In the genomic region with DNA sequence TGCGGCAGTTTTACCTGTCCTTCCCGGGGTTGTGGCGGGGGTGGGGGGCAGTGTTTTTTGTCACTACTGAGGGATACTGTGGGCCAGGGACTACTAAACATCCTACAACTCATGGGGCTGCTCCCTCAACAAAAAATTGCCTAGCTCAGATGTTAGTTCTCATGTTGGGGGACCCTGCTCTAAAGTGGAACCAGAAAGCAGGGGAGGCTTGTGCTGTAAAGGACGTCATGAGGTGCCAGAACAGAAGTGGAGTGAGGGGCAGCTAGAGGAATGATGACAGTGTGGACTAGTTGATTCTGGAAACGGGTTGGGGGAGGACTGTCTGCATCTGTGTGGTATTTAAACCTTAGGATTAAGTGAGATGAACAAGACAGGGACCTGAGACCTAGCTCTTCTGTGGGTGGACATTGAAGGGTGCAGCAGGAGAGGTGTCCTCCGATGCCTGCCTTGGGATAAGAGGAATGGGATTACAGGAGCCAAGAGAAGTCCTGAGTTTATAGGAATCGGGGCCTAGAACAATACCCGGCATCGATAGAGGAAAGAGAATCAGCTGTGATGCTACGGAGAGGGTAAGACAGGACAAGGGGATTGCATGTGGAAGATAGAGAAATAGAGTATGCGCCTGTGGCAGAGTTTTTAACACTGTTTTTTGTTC, we compare ENCODE assay signal across 11 cellular contexts. TPM values are rescaled to one million over a fixed set of nuclear protein-coding genes. Genes with fewer than 3 reads are reported as not detected.
DNase-seq lines count a peak whose midpoint lies in the region; ATAC-seq and TF ChIP-seq lines count a peak whose summit lies in the region.
"Had no signal": no experiment of that assay in that cellular context is flagged by ENCODE, and none has a peak within 500 bp of the region (broad histone marks: within the 10 kb centered on the region; RNA-seq: fewer than 3 reads in every experiment).

No MANE protein-coding gene starts in this region.

- POLR2A ChIA-PET in T-cell (lab: Charles Lee), result no interaction called here

- no peaks in the 10 kb centered on the region for H3K9me3 Mint-ChIP-seq in stimulated activated naive CD8-positive, alpha-beta T cell treated with anti-CD3 and anti-CD28 coated beads, Interleukin-15, Interleukin-2, amounts not matched to agents 100 ng/mL and 50 ng/mL, for 24 hours
- no peaks in the 10 kb centered on the region for H3K9me3 Mint-ChIP-seq in T-cell

- intact Hi-C loops in cardiac septum (cut with DNase I), result no loop called here

- no peaks in the 10 kb centered on the region for H3K27me3 Mint-ChIP-seq in stimulated activated naive CD8-positive, alpha-beta T cell treated with anti-CD3 and anti-CD28 coated beads, Interleukin-15, Interleukin-2, amounts not matched to agents 100 ng/mL and 50 ng/mL, for 24 hours
- H3K27me3 Mint-ChIP-seq in T-cell, result no peaks in the 10 kb centered on the region

- H3K27ac Mint-ChIP-seq in stimulated activated naive CD8-positive, alpha-beta T cell treated with anti-CD3 and anti-CD28 coated beads, Interleukin-15, Interleukin-2, amounts not matched to agents 100 ng/mL and 50 ng/mL, for 24 hours, result peak overlapping the region; percentile 98
- H3K27ac Mint-ChIP-seq in T-cell, result peak overlapping the region; percentile 96 to 97

- TF ChIP-seq CTCF in fibroblast of the aortic adventitia (IDR thresholded peaks at IDR 0.05; ENCODE audit: insufficient read depth, low read length), result no peak

- peak overlapping the region; percentile 94 for H3K4me3 ChIP-seq in fibroblast of the aortic adventitia (ENCODE audit: low read depth, low read length)

- H3K36me3 Mint-ChIP-seq in stimulated activated naive CD8-positive, alpha-beta T cell treated with anti-CD3 and anti-CD28 coated beads, Interleukin-15, Interleukin-2, amounts not matched to agents 100 ng/mL and 50 ng/mL, for 24 hours (ENCODE audit: low read depth), result peaks cover 75% of the 10 kb centered on the region
- peaks cover 49% of the 10 kb centered on the region for H3K36me3 Mint-ChIP-seq in T-cell

- peak overlapping the region; percentile 96 for H3K4me3 Mint-ChIP-seq in stimulated activated naive CD8-positive, alpha-beta T cell treated with anti-CD3 and anti-CD28 coated beads, Interleukin-15, Interleukin-2, amounts not matched to agents 100 ng/mL and 50 ng/mL, for 24 hours
- H3K4me3 Mint-ChIP-seq in T-cell, result peak overlapping the region in 2 of 3 donors; percentile 88 to 95

- peaks cover 70% of the 10 kb centered on the region for H3K4me1 Mint-ChIP-seq in stimulated activated naive CD8-positive, alpha-beta T cell treated with anti-CD3 and anti-CD28 coated beads, Interleukin-15, Interleukin-2, amounts not matched to agents 100 ng/mL and 50 ng/mL, for 24 hours (ENCODE audit: low read depth)
- peaks cover 55 to 62% (median 58%) of the 10 kb centered on the region in 3 donors for H3K4me1 Mint-ChIP-seq in T-cell

- CTCF ChIA-PET in T-cell (lab: Charles Lee), result interaction anchor here in 1 of 2 donors (0.7 kb wide), 1 partner anchor 1236 kb away, joined by 3 read pairs; no protein-coding TSS in a partner anchor

- no peak for ATAC-seq in stimulated activated naive CD8-positive, alpha-beta T cell treated with anti-CD3 and anti-CD28 coated beads, Interleukin-15, Interleukin-2, amounts not matched to agents 100 U/mL and 50 U/mL, for 24 hours
- ATAC-seq in T-cell (replicated peaks in 1 of 4) (no peak), HG02678 (IDR thresholded peaks at IDR 0.05; ENCODE audit: unreplicated experiment) (no peak), left lobe of liver (no peak)

- DNase-seq in stimulated activated naive CD8-positive, alpha-beta T cell treated with anti-CD3 and anti-CD28 coated beads, Interleukin-15, Interleukin-2, amounts not matched to agents 100 U/mL and 50 U/mL, for 24 hours, result no peak
- DNase-seq in T-cell, result no peak
- DNase-seq in fibroblast of the aortic adventitia (ENCODE audit: low read depth), result no peak
- no peak for DNase-seq in DMS153 treated with DMSO at 0.1 percent for 48 hours (lab: John Stamatoyannopoulos, UW; ENCODE audit: unreplicated experiment)
- no peak for DNase-seq in cardiac septum (ENCODE audit: low spot score)
- no peak for DNase-seq in left lobe of liver (ENCODE audit: low spot score)
- DNase-seq: kidney glomerular epithelial cell, NCI-H2029, SHP77 treated with DMSO at 0.1 percent for 48 hours had no signal

RNA-seq across cellular contexts. Expression of gene RPL31, which starts 2.7 kb away (rescaled TPM):
- total RNA-seq in T-cell (1,000 to 10,000 TPM; 1,802 to 2,371 (median 2,279) TPM), fibroblast of the aortic adventitia (ENCODE audit: low replicate concordance) (639 and 1,869 TPM in 2 replicates), cardiac septum (649 TPM), left lobe of liver (410 TPM)
